ENCODE assay signal across 8 cellular contexts in the genomic region with DNA sequence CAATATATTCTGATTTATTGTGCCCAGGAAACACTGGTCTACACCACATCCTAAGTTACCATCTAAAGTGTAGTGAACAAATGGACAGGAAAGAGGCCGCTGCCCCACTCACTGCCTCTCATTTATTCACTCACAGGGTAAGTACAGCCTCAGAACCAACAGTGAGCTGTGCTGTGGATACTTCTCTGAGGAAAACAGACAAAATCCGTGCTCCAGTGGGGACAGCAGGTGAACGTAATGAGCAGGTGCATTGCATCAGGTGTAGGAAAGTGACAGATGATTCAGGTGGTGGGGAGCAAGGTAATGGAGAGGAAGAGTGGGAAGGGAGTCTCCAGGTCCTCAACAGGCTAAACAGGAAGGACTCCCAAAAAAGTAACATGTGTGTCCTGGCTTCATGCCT. TPM values are rescaled to one million over a fixed set of nuclear protein-coding genes. Genes with fewer than 3 reads are reported as not detected.
"Had no signal": no experiment of that assay in that cellular context is flagged by ENCODE, and none has a peak within 500 bp of the region (broad histone marks: within the 10 kb centered on the region; RNA-seq: fewer than 3 reads in every experiment).

No MANE protein-coding gene starts in this region.

- H3K27ac Mint-ChIP-seq: activated CD8-positive, alpha-beta T cell treated with anti-CD3 and anti-CD28 coated beads for 36 hours; activated naive CD8-positive, alpha-beta T cell; brain; nephron; progenitor cell of endocrine pancreas; stimulated activated naive B cell treated with anti-CD40 and anti-IgM and Interleukin-4, amounts not matched to agents 10 μg/mL and 1 μg/mL and 100 μg/mL, for 72 hours had no signal

- H3K4me3 Mint-ChIP-seq: activated CD8-positive, alpha-beta T cell treated with anti-CD3 and anti-CD28 coated beads for 36 hours; activated naive CD8-positive, alpha-beta T cell; central memory CD8-positive, alpha-beta T cell; nephron; stimulated activated naive B cell treated with anti-CD40 and anti-IgM and Interleukin-4, amounts not matched to agents 10 μg/mL and 1 μg/mL and 100 μg/mL, for 72 hours had no signal

- DNase-seq: cortex of kidney had no signal

- H3K9me3 Mint-ChIP-seq: activated CD8-positive, alpha-beta T cell treated with anti-CD3 and anti-CD28 coated beads for 36 hours; central memory CD8-positive, alpha-beta T cell; stimulated activated naive B cell treated with anti-CD40 and anti-IgM and Interleukin-4, amounts not matched to agents 10 μg/mL and 1 μg/mL and 100 μg/mL, for 72 hours had no signal

- H3K4me1 Mint-ChIP-seq: brain, nephron had no signal

- H3K36me3 Mint-ChIP-seq: activated naive CD8-positive, alpha-beta T cell; brain; stimulated activated naive B cell treated with anti-CD40 and anti-IgM and Interleukin-4, amounts not matched to agents 10 μg/mL and 1 μg/mL and 100 μg/mL, for 72 hours had no signal

RNA-seq across cellular contexts. Expression of gene ULBP2, which starts 8.4 kb away (rescaled TPM):
- total RNA-seq: progenitor cell of endocrine pancreas had no signal

RNA-seq across cellular contexts. Expression of gene RAET1G, which starts 10.5 kb away (rescaled TPM):
- total RNA-seq: activated CD8-positive, alpha-beta T cell treated with anti-CD3 and anti-CD28 coated beads for 36 hours; progenitor cell of endocrine pancreas had no signal

RNA-seq across cellular contexts. Expression of gene RAET1E, which starts 35.5 kb away (rescaled TPM):
- total RNA-seq: activated CD8-positive, alpha-beta T cell treated with anti-CD3 and anti-CD28 coated beads for 36 hours; progenitor cell of endocrine pancreas had no signal
